ENCODE assay signal across 8 cellular contexts in genomic region chr19:40600086-40600917, GRCh38. TPM values are rescaled to one million over a fixed set of nuclear protein-coding genes. Genes with fewer than 3 reads are reported as not detected.
A peak's percentile ranks its signal among the peaks of the same experiment; 100 is the strongest.
DNase-seq lines count a peak whose midpoint lies in the region; ATAC-seq and TF ChIP-seq lines count a peak whose summit lies in the region.

No MANE protein-coding gene starts in this region.

- ATAC-seq in naive thymus-derived CD8-positive, alpha-beta T cell, result no peak
- ATAC-seq in aorta (ENCODE audit: low FRiP score) (no peak), GM18502 (IDR thresholded peaks at IDR 0.05; ENCODE audit: poor library complexity, unreplicated experiment) (no peak), GM19452 (IDR thresholded peaks at IDR 0.05; ENCODE audit: unreplicated experiment) (no peak)

- H3K27me3 ChIP-seq in dorsolateral prefrontal cortex (peaks cover 0 to 19% (median 2%) of the 10 kb centered on the region in 45 donors), aorta (ENCODE audit: control insufficient read depth in 1 of 2, insufficient read depth in 2 of 2, low read length in 1 of 2) (no peaks in the 10 kb centered on the region)

- H3K36me3 Mint-ChIP-seq in activated naive CD4-positive, alpha-beta T cell treated with anti-CD3 and anti-CD28 coated beads, Interleukin-2, amount 10 ng/mL, durations not matched to agents 7 days and 5 days, result no peaks in the 10 kb centered on the region
- H3K36me3 Mint-ChIP-seq in naive thymus-derived CD8-positive, alpha-beta T cell, result no peaks in the 10 kb centered on the region

- H3K36me3 ChIP-seq in aorta (ENCODE audit: control insufficient read depth in 1 of 2, insufficient read depth in 2 of 2, low read length in 1 of 2), result no peaks in the 10 kb centered on the region

- peaks cover 72% of the 10 kb centered on the region for H3K4me1 Mint-ChIP-seq in activated naive CD4-positive, alpha-beta T cell treated with anti-CD3 and anti-CD28 coated beads, Interleukin-2, amount 10 ng/mL, durations not matched to agents 7 days and 5 days
- H3K4me1 Mint-ChIP-seq in naive thymus-derived CD8-positive, alpha-beta T cell, result peaks cover 24 to 67% (median 61%) of the 10 kb centered on the region in 4 donors

- 4 to 7% methylated on average over 32 to 48 of the region's 48 CpGs for WGBS in aorta, 2 donors

- peak overlapping the region; percentile 44 for H3K4me3 Mint-ChIP-seq in activated naive CD4-positive, alpha-beta T cell treated with anti-CD3 and anti-CD28 coated beads, Interleukin-2, amount 10 ng/mL, durations not matched to agents 7 days and 5 days
- peak overlapping the region; percentile 62 to 84 (median 76) for H3K4me3 Mint-ChIP-seq in naive thymus-derived CD8-positive, alpha-beta T cell

- peak overlapping the region in 27 of 59 donors; percentile 0 to 71 (median 38) for H3K27ac ChIP-seq in dorsolateral prefrontal cortex
- H3K27ac ChIP-seq in aorta (ENCODE audit: low read depth in 1 of 2, low read length in 2 of 2), result peak overlapping the region; percentile 48 to 61

- intact Hi-C loops in dorsolateral prefrontal cortex (cut with DNase I), result loop anchor here (10.0 kb wide), 2 partner anchors 136 to 316 kb away; partner anchors contain the start of genes AKT2 (in 1 of the 2), BLVRB (in 1 of the 2) and SPTBN4 (in 1 of the 2)
- intact Hi-C loops in aorta (cut with DNase I), result loop anchor here (5.0 to 10.0 kb wide), 4 partner anchors 37 to 253 kb away; partner anchors contain the start of genes BLVRB (in 1 of the 2), C19orf47 (in 1 of the 2), PLD3 (in 1 of the 2) and SPTBN4 (in 1 of the 2)

- peak in 22 of 56 donors; percentile 2 to 52 (median 22) for TF ChIP-seq CTCF in dorsolateral prefrontal cortex (IDR thresholded peaks at IDR 0.05 in 54 of 56, conservative IDR thresholded peaks at IDR 0.05 in 2 of 56; ENCODE audit: low read depth in 1 of 56, partially characterized antibody in 56 of 56)

- H3K27ac Mint-ChIP-seq in activated naive CD4-positive, alpha-beta T cell treated with anti-CD3 and anti-CD28 coated beads, Interleukin-2, amount 10 ng/mL, durations not matched to agents 7 days and 5 days, result peak overlapping the region; percentile 2
- H3K27ac Mint-ChIP-seq in naive thymus-derived CD8-positive, alpha-beta T cell, result peak overlapping the region in 2 of 10 donors; percentile 17 to 88

- no peak for DNase-seq in activated naive CD4-positive, alpha-beta T cell treated with anti-CD3 and anti-CD28 coated beads, Interleukin-2, amount 10 ng/mL, durations not matched to agents 7 days and 5 days
- DNase-seq in activated naive CD4-positive, alpha-beta T cell (lab: John Stamatoyannopoulos, UW), result no peak
- DNase-seq in dorsolateral prefrontal cortex (peak in 1 of 10 donors; percentile 66), aorta (peak in 1 of 2 donors; percentile 57)
- DNase-seq in naive thymus-derived CD8-positive, alpha-beta T cell, result peak in 1 of 10 donors; percentile 58
- DNase-seq in stimulated activated CD4-positive, alpha-beta T cell treated with anti-CD3 and anti-CD28 coated beads, Interleukin-2, amount 100 ng/mL, for 24 hours, result no peak

- H3K9me3 Mint-ChIP-seq in activated naive CD4-positive, alpha-beta T cell treated with anti-CD3 and anti-CD28 coated beads, Interleukin-2, amount 10 ng/mL, durations not matched to agents 7 days and 5 days, result no peaks in the 10 kb centered on the region
- H3K9me3 Mint-ChIP-seq in naive thymus-derived CD8-positive, alpha-beta T cell, result no peaks in the 10 kb centered on the region

- H3K9me3 ChIP-seq in aorta (ENCODE audit: control insufficient read depth, low read length), result no peaks in the 10 kb centered on the region

- H3K27me3 Mint-ChIP-seq in activated naive CD4-positive, alpha-beta T cell treated with anti-CD3 and anti-CD28 coated beads, Interleukin-2, amount 10 ng/mL, durations not matched to agents 7 days and 5 days, result peaks cover 89% of the 10 kb centered on the region
- peaks cover 13 to 47% (median 29%) of the 10 kb centered on the region in 5 donors for H3K27me3 Mint-ChIP-seq in naive thymus-derived CD8-positive, alpha-beta T cell

- POLR2A ChIA-PET in naive thymus-derived CD8-positive, alpha-beta T cell (lab: Charles Lee), result interaction anchor here (0.6 to 2.0 kb wide), 7 partner anchors 8 to 136 kb away, joined by 3 to 7 read pairs (median 4); no protein-coding TSS in a partner anchor

- H3K4me3 ChIP-seq in dorsolateral prefrontal cortex (peak overlapping the region in 36 of 59 donors; percentile 4 to 66 (median 48)), aorta (ENCODE audit: low read length in 2 of 2) (no peak overlapping the region)

- CTCF ChIA-PET in activated naive CD4-positive, alpha-beta T cell treated with anti-CD3 and anti-CD28 coated beads, Interleukin-2, amount 10 ng/mL, durations not matched to agents 7 days and 5 days (lab: Charles Lee), result interaction anchor here (0.9 to 3.5 kb wide), 14 partner anchors 18 to 295 kb away, joined by 3 to 19 read pairs (median 4); partner anchors contain the start of gene BLVRB

- no peaks in the 10 kb centered on the region for H3K4me1 ChIP-seq in aorta (ENCODE audit: control insufficient read depth in 1 of 2, insufficient read depth in 2 of 2, low read length in 2 of 2)

RNA-seq across cellular contexts. Expression of gene LTBP4, which starts 0.9 kb away (rescaled TPM):
- total RNA-seq in dorsolateral prefrontal cortex (100 to 1,000 TPM in 6 of 120 experiments, 10 to 100 TPM in 114; 36.1 to 111 (median 69.5) TPM), aorta (100 to 1,000 TPM; 286 to 725 TPM)
- total RNA-seq in naive thymus-derived CD8-positive, alpha-beta T cell, result 100 to 1,000 TPM in 1 of 2 experiments, 10 to 100 TPM in 1; 87.7 to 114 TPM
- polyA plus RNA-seq in naive thymus-derived CD8-positive, alpha-beta T cell, result 10 to 100 TPM; 13.4 to 27.4 (median 18.0) TPM
- polyA plus RNA-seq in aorta, result 100 to 1,000 TPM; 140 to 768 TPM

RNA-seq across cellular contexts. Expression of gene SHKBP1, which starts 23.6 kb away (rescaled TPM):
- total RNA-seq in dorsolateral prefrontal cortex (10 to 100 TPM; 14.0 to 58.3 (median 25.4) TPM), aorta (10 to 100 TPM; 54.0 to 75.3 TPM)
- 100 to 1,000 TPM; 116 to 122 TPM for total RNA-seq in naive thymus-derived CD8-positive, alpha-beta T cell
- polyA plus RNA-seq in naive thymus-derived CD8-positive, alpha-beta T cell, result 10 to 100 TPM; 85.3 to 98.9 (median 89.9) TPM
- polyA plus RNA-seq in aorta, result 100 to 1,000 TPM in 1 of 2 donors, 10 to 100 TPM in 1; 29.4 to 150 TPM

Comparison
In these comparisons a context has a peak if more than half of its experiments do, and no peak if none do; other contexts are left out.
1. H3K4me3 ChIP-seq: peak in dorsolateral prefrontal cortex (36 of 59); none in aorta (0 of 2).